Comparison of ENCODE assay signal across 16 cellular contexts in genomic region chr12:4701383-4701782, GRCh38. TPM values are rescaled to one million over a fixed set of nuclear protein-coding genes. Genes with fewer than 3 reads are reported as not detected.
DNase-seq lines count a peak whose midpoint lies in the region; ATAC-seq and TF ChIP-seq lines count a peak whose summit lies in the region.
"Had no signal": no experiment of that assay in that cellular context is flagged by ENCODE, and none has a peak within 500 bp of the region (broad histone marks: within the 10 kb centered on the region; RNA-seq: fewer than 3 reads in every experiment).

No MANE protein-coding gene starts in this region.

- intact Hi-C loops in left lung (cut with DNase I) = no loop called here
- intact Hi-C loops in gastrocnemius medialis (cut with DNase I; ENCODE audit: low total_unique reads) = no loop called here

- no peaks in the 10 kb centered on the region for H3K9me3 Mint-ChIP-seq in T-helper 2 cell treated with Interferon-gamma antibody and Interleukin-4, amounts not matched to agents 5 μg/mL and 100 μg/mL, for 36 hours
- H3K9me3 Mint-ChIP-seq: activated naive CD4-positive, alpha-beta T cell treated with anti-CD3 and anti-CD28 coated beads, Interleukin-2, amount 50 U/mL, for 24 hours; CD8-positive, alpha-beta T cell; stimulated activated effector memory CD8-positive, alpha-beta T cell treated with anti-CD3 and anti-CD28 coated beads, Interleukin-12 subunit alpha, Interleukin-12 subunit beta, amount 100 ng/mL, for 72 hours had no signal

- DNase-seq in MG63 (peak; percentile 7), fibroblast of mammary gland (ENCODE audit: low read depth) (peak; percentile 29), left lung (no peak), gastrocnemius medialis (peak in 1 of 2 donors; percentile 26), NCI-H2029 treated with DMSO at 0.1 percent for 48 hours (lab: John Stamatoyannopoulos, UW) (no peak)
- no peak for DNase-seq in T-helper 2 cell treated with Interferon-gamma antibody and Interleukin-4, amounts not matched to agents 5 μg/mL and 100 μg/mL, for 36 hours (ENCODE audit: low spot score)
- DNase-seq: CD8-positive, alpha-beta T cell; cortex of kidney; MM.1S; NCI-H1694 treated with DMSO at 0.1 percent for 48 hours; OCI-M1; SHP77 had no signal

- H3K27me3 ChIP-seq in MG63 = no peaks in the 10 kb centered on the region
- H3K27me3 ChIP-seq in left lung = no peaks in the 10 kb centered on the region
- no peaks in the 10 kb centered on the region for H3K27me3 ChIP-seq in gastrocnemius medialis
- H3K27me3 ChIP-seq: testis had no signal

- H3K27ac ChIP-seq in left lung (no peak overlapping the region), gastrocnemius medialis (peak overlapping the region in 3 of 4 donors; percentile 20 to 34 (median 23))
- H3K27ac ChIP-seq: testis had no signal

- H3K4me3 Mint-ChIP-seq in T-helper 2 cell treated with Interferon-gamma antibody and Interleukin-4, amounts not matched to agents 5 μg/mL and 100 μg/mL, for 36 hours = no peak overlapping the region
- H3K4me3 Mint-ChIP-seq: activated naive CD4-positive, alpha-beta T cell treated with anti-CD3 and anti-CD28 coated beads, Interleukin-2, amount 50 U/mL, for 24 hours; CD8-positive, alpha-beta T cell; stimulated activated effector memory CD8-positive, alpha-beta T cell treated with anti-CD3 and anti-CD28 coated beads, Interleukin-12 subunit alpha, Interleukin-12 subunit beta, amount 100 ng/mL, for 72 hours had no signal

- peaks cover 5% of the 10 kb centered on the region for H3K27me3 Mint-ChIP-seq in T-helper 2 cell treated with Interferon-gamma antibody and Interleukin-4, amounts not matched to agents 5 μg/mL and 100 μg/mL, for 36 hours (ENCODE audit: low read depth)

- H3K9me3 ChIP-seq in MG63 = no peaks in the 10 kb centered on the region
- no peaks in the 10 kb centered on the region for H3K9me3 ChIP-seq in left lung
- H3K9me3 ChIP-seq in gastrocnemius medialis = no peaks in the 10 kb centered on the region
- H3K9me3 ChIP-seq: testis had no signal

- ATAC-seq in left lung (peak; percentile 66), gastrocnemius medialis (peak in 1 of 2 donors; percentile 30), GM21367 (IDR thresholded peaks at IDR 0.05; ENCODE audit: unreplicated experiment) (no peak)
- ATAC-seq: CD8-positive, alpha-beta T cell; stimulated activated effector memory CD8-positive, alpha-beta T cell treated with anti-CD3 and anti-CD28 coated beads, Interleukin-12 subunit alpha, Interleukin-12 subunit beta, amount 100 ng/mL, for 72 hours had no signal

- in situ Hi-C loops in gastrocnemius medialis (cut with MboI; ENCODE audit: low sequenced_read_pairs in 4 of 4) = no loop called here

- H3K36me3 Mint-ChIP-seq in T-helper 2 cell treated with Interferon-gamma antibody and Interleukin-4, amounts not matched to agents 5 μg/mL and 100 μg/mL, for 36 hours (ENCODE audit: low read depth) = peaks cover 2% of the 10 kb centered on the region
- H3K36me3 Mint-ChIP-seq: stimulated activated effector memory CD8-positive, alpha-beta T cell treated with anti-CD3 and anti-CD28 coated beads, Interleukin-12 subunit alpha, Interleukin-12 subunit beta, amount 100 ng/mL, for 72 hours had no signal

- H3K27ac Mint-ChIP-seq in T-helper 2 cell treated with Interferon-gamma antibody and Interleukin-4, amounts not matched to agents 5 μg/mL and 100 μg/mL, for 36 hours = no peak overlapping the region
- H3K27ac Mint-ChIP-seq: activated naive CD4-positive, alpha-beta T cell treated with anti-CD3 and anti-CD28 coated beads, Interleukin-2, amount 50 U/mL, for 24 hours; CD8-positive, alpha-beta T cell; stimulated activated effector memory CD8-positive, alpha-beta T cell treated with anti-CD3 and anti-CD28 coated beads, Interleukin-12 subunit alpha, Interleukin-12 subunit beta, amount 100 ng/mL, for 72 hours had no signal

- TF ChIP-seq POLR2A in gastrocnemius medialis (IDR thresholded peaks at IDR 0.05) = no peak

- TF ChIP-seq CTCF in fibroblast of mammary gland (conservative IDR thresholded peaks at IDR 0.05; ENCODE audit: control insufficient read depth, insufficient read depth, low read depth, low read length) = no peak
- no peak for TF ChIP-seq CTCF in left lung (IDR thresholded peaks at IDR 0.05)
- TF ChIP-seq CTCF in gastrocnemius medialis (IDR thresholded peaks at IDR 0.05 in 4 of 5, conservative IDR thresholded peaks at IDR 0.05 in 1 of 5) = no peak

- H3K36me3 ChIP-seq in MG63 (no peaks in the 10 kb centered on the region), left lung (no peaks in the 10 kb centered on the region), gastrocnemius medialis (no peaks in the 10 kb centered on the region)

- peaks cover 2% of the 10 kb centered on the region for H3K4me1 Mint-ChIP-seq in T-helper 2 cell treated with Interferon-gamma antibody and Interleukin-4, amounts not matched to agents 5 μg/mL and 100 μg/mL, for 36 hours (ENCODE audit: low read depth)
- H3K4me1 Mint-ChIP-seq: activated naive CD4-positive, alpha-beta T cell treated with anti-CD3 and anti-CD28 coated beads, Interleukin-2, amount 50 U/mL, for 24 hours; stimulated activated effector memory CD8-positive, alpha-beta T cell treated with anti-CD3 and anti-CD28 coated beads, Interleukin-12 subunit alpha, Interleukin-12 subunit beta, amount 100 ng/mL, for 72 hours had no signal

- no peak overlapping the region for H3K4me3 ChIP-seq in MG63
- no peak overlapping the region for H3K4me3 ChIP-seq in fibroblast of mammary gland (ENCODE audit: control insufficient read depth, low read depth, low read length)
- no peak overlapping the region for H3K4me3 ChIP-seq in left lung
- H3K4me3 ChIP-seq in gastrocnemius medialis = no peak overlapping the region
- H3K4me3 ChIP-seq: testis had no signal

- H3K4me1 ChIP-seq in left lung (no peaks in the 10 kb centered on the region), gastrocnemius medialis (no peaks in the 10 kb centered on the region)
- H3K4me1 ChIP-seq: testis had no signal

RNA-seq across cellular contexts. Expression of gene GALNT8, which starts 18.8 kb away (rescaled TPM):
- total RNA-seq in MG63 (2014; rRNA removed; shearing (Covaris generic); ENCODE audit: low replicate concordance) = not detected in 2 replicates
- under 1 TPM; 0.09 to 0.50 TPM for total RNA-seq in left lung
- under 1 TPM in 2 of 4 donors, not detected in 2; 0.07 to 0.26 TPM for total RNA-seq in gastrocnemius medialis

RNA-seq across cellular contexts. Expression of gene NDUFA9, which starts 52.5 kb away (rescaled TPM):
- 39.5 and 150 TPM in 2 replicates for total RNA-seq in MG63 (2014; rRNA removed; shearing (Covaris generic); ENCODE audit: low replicate concordance)
- total RNA-seq in left lung (10 to 100 TPM; 77.9 to 91.4 TPM), gastrocnemius medialis (100 to 1,000 TPM in 1 of 4 donors, 10 to 100 TPM in 3; 57.9 to 113 (median 69.5) TPM)

RNA-seq across cellular contexts. Expression of gene AKAP3, which starts 52.5 kb away (rescaled TPM):
- total RNA-seq in MG63 (2014; rRNA removed; shearing (Covaris generic); ENCODE audit: low replicate concordance) = not detected in 2 replicates
- total RNA-seq in left lung (1 to 10 TPM; 1.7 to 2.8 TPM), gastrocnemius medialis (1 to 10 TPM in 1 of 4 donors, under 1 TPM in 3; 0.27 to 1.7 (median 0.71) TPM)

Comparison
In these comparisons a context has a peak if more than half of its experiments do, and no peak if none do; other contexts are left out.
1. DNase-seq: peak in MG63 (single experiment) and fibroblast of mammary gland (single experiment); none in left lung (0 of 2), NCI-H2029 treated with DMSO at 0.1 percent for 48 hours (single experiment) and T-helper 2 cell treated with Interferon-gamma antibody and Interleukin-4, amounts not matched to agents 5 μg/mL and 100 μg/mL, for 36 hours (single experiment).
2. H3K27ac ChIP-seq: peak in gastrocnemius medialis (3 of 4); none in left lung (0 of 2).